ENCODE assay signal across 23 cellular contexts in the genomic region with DNA sequence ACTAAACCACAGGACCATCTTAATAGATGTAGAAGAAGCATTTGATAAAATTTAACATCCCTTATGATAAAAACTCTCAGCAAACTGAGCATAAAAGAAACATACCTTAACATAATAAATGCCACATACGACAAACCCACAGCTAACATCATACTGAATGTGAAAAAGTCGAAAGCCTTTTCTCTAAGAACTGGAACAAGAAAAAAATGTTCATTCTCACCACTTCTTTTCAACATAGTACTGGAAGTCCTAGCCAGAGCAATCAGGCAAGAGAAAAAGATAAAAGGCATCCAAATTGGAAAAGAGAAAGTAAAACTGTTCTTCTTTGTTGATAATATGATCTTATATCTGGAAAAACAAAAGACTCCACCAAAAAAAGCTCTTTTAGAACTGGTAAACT.
"Had no signal": no experiment of that assay in that cellular context is flagged by ENCODE, and none has a peak within 500 bp of the region (broad histone marks: within the 10 kb centered on the region; RNA-seq: fewer than 3 reads in every experiment).

No MANE protein-coding gene starts in this region.

- H3K27me3 ChIP-seq: ascending aorta, brain microvascular endothelial cell, gastroesophageal sphincter, ovary, tibial artery had no signal

- H3K9me3 Mint-ChIP-seq: activated CD4-positive, alpha-beta memory T cell treated with anti-CD3 and anti-CD28 coated beads, Interleukin-2, amount 10 ng/mL, durations not matched to agents 7 days and 5 days; activated CD4-positive, alpha-beta T cell treated with anti-CD3 and anti-CD28 coated beads, Interleukin-2, amount 10 ng/mL, durations not matched to agents 24 days and 14 days; activated naive CD4-positive, alpha-beta T cell treated with anti-CD3 and anti-CD28 coated beads, Interleukin-2, amount 50 U/mL, for 24 hours; T-helper 2 cell treated with Interferon-gamma antibody and Interleukin-4, amounts not matched to agents 5 μg/mL and 100 μg/mL, for 36 hours had no signal

- H3K27ac ChIP-seq: ascending aorta, brain microvascular endothelial cell, lower lobe of right lung, prostate gland, VCaP had no signal

- H3K36me3 Mint-ChIP-seq: activated naive CD4-positive, alpha-beta T cell treated with anti-CD3 and anti-CD28 coated beads, Interleukin-2, amount 50 U/mL, for 24 hours; naive thymus-derived CD8-positive, alpha-beta T cell; T-cell had no signal

- H3K4me3 ChIP-seq: ascending aorta, gastroesophageal sphincter, lower lobe of right lung, ovary, prostate gland, tibial artery had no signal

- ATAC-seq: activated CD4-positive, CD25-positive, alpha-beta regulatory T cell treated with anti-CD3 and anti-CD28 coated beads, Interleukin-2, amount 50 U/mL, for 24 hours; gastroesophageal sphincter; lower lobe of right lung; naive thymus-derived CD8-positive, alpha-beta T cell; T-cell had no signal

- H3K36me3 ChIP-seq: ascending aorta, brain microvascular endothelial cell, gastroesophageal sphincter, lower lobe of right lung, ovary, prostate gland, tibial artery had no signal

- H3K4me3 Mint-ChIP-seq: activated CD4-positive, alpha-beta memory T cell treated with anti-CD3 and anti-CD28 coated beads, Interleukin-2, amount 10 ng/mL, durations not matched to agents 7 days and 5 days; activated CD4-positive, alpha-beta T cell treated with anti-CD3 and anti-CD28 coated beads, Interleukin-2, amount 10 ng/mL, durations not matched to agents 24 days and 14 days; activated naive CD4-positive, alpha-beta T cell treated with anti-CD3 and anti-CD28 coated beads, Interleukin-2, amount 50 U/mL, for 24 hours; naive thymus-derived CD8-positive, alpha-beta T cell; T-cell; T-helper 2 cell treated with Interferon-gamma antibody and Interleukin-4, amounts not matched to agents 5 μg/mL and 100 μg/mL, for 36 hours had no signal

- DNase-seq: activated CD4-positive, alpha-beta memory T cell treated with anti-CD3 and anti-CD28 coated beads, Interleukin-2, amount 10 ng/mL, durations not matched to agents 7 days and 5 days; activated CD4-positive, alpha-beta T cell treated with anti-CD3 and anti-CD28 coated beads, Interleukin-2, amount 10 ng/mL, durations not matched to agents 24 days and 14 days; activated gamma-delta T cell treated with Interleukin-2 at 50 U/mL for 16 hours; activated T-cell treated with anti-CD3 and anti-CD28 coated beads for 4 hours; brain microvascular endothelial cell; central memory CD4-positive, alpha-beta T cell; dermis blood vessel endothelial cell; effector memory CD4-positive, alpha-beta T cell; head of caudate nucleus; lower lobe of right lung; naive thymus-derived CD8-positive, alpha-beta T cell; ovary; stimulated activated CD4-positive, alpha-beta T cell treated with anti-CD3 and anti-CD28 coated beads, Interleukin-4, amount 100 ng/mL, for 24 hours; stimulated activated naive CD4-positive, alpha-beta T cell treated with Interleukin-2 at 50 U/mL for 16 hours; T-cell; tibial artery had no signal

- H3K4me1 Mint-ChIP-seq: activated CD4-positive, alpha-beta memory T cell treated with anti-CD3 and anti-CD28 coated beads, Interleukin-2, amount 10 ng/mL, durations not matched to agents 7 days and 5 days; activated CD4-positive, alpha-beta T cell treated with anti-CD3 and anti-CD28 coated beads, Interleukin-2, amount 10 ng/mL, durations not matched to agents 24 days and 14 days; activated naive CD4-positive, alpha-beta T cell treated with anti-CD3 and anti-CD28 coated beads, Interleukin-2, amount 50 U/mL, for 24 hours; naive thymus-derived CD8-positive, alpha-beta T cell; T-cell had no signal

- H3K9me3 ChIP-seq: ascending aorta, gastroesophageal sphincter, lower lobe of right lung, ovary, prostate gland, tibial artery had no signal

- H3K27ac Mint-ChIP-seq: activated CD4-positive, alpha-beta memory T cell treated with anti-CD3 and anti-CD28 coated beads, Interleukin-2, amount 10 ng/mL, durations not matched to agents 7 days and 5 days; activated CD4-positive, alpha-beta T cell treated with anti-CD3 and anti-CD28 coated beads, Interleukin-2, amount 10 ng/mL, durations not matched to agents 24 days and 14 days; activated naive CD4-positive, alpha-beta T cell treated with anti-CD3 and anti-CD28 coated beads, Interleukin-2, amount 50 U/mL, for 24 hours; naive thymus-derived CD8-positive, alpha-beta T cell; T-cell; T-helper 2 cell treated with Interferon-gamma antibody and Interleukin-4, amounts not matched to agents 5 μg/mL and 100 μg/mL, for 36 hours had no signal

- H3K4me1 ChIP-seq: lower lobe of right lung, prostate gland had no signal
